ENCODE assay signal across 8 cellular contexts in the genomic region with DNA sequence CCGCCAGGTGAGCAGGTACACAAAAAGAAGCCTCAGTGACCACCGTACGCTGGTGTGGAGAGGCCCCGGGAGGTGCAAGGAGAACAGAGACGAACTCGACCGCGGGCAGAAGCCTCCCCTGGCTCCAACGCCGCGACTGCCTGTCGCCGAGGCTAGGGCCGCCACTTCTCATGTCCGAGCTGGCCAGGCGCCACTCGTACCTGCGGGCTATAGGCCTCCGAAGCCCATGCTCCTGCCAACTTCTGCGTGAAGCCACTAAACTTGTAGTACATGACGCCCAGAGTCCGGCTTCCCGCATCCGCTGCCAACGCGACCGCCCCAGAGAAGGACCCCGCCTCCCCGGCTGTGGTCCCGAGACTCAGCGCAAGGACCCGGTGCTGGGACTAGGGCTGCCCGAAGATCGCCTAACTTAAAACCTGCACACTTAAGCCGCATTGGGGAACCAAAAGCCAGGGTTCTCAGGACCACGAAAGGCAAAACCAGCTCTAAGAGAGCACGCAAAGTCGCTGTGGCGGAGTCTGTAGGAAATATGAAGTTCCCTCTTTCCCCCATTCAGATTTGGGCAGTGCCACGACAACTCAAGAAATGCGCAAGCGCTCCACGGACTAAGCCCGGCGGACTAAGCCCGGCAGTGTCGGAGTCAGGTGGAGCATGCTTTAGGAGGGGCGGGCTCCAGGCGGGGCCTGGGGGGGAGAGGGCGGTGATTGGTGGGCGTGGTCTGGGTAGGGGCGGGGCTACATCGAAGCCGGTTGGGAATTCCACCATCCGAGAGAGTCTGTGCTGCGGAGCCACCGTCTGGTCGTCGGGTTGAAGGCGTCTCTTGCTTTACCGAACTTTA. TPM values are rescaled to one million over a fixed set of nuclear protein-coding genes. Genes with fewer than 3 reads are reported as not detected.
DNase-seq lines count a peak whose midpoint lies in the region; ATAC-seq and TF ChIP-seq lines count a peak whose summit lies in the region.

Gene COX7A2L, minus strand, starts transcription at position 328 of the 838 bp plus-strand sequence. Its CDS starts 56 bp downstream, at position 272.

- peak within 1 kb of the TSS; percentile 91 for H3K4me3 Mint-ChIP-seq in activated T-helper 17 cell treated with anti-CD3 and anti-CD28 coated beads, Interleukin-2, amount 50 U/mL, for 72 hours
- H3K4me3 Mint-ChIP-seq in naive thymus-derived CD8-positive, alpha-beta T cell: peak within 1 kb of the TSS; percentile 87 to 95 (median 90)

- H3K27ac Mint-ChIP-seq in activated T-helper 17 cell treated with anti-CD3 and anti-CD28 coated beads, Interleukin-2, amount 50 U/mL, for 72 hours: peak within 1 kb of the TSS; percentile 88
- peak within 1 kb of the TSS; percentile 98 to 99 (median 99) for H3K27ac Mint-ChIP-seq in naive thymus-derived CD8-positive, alpha-beta T cell

- no peaks in the 10 kb centered on the region for H3K9me3 Mint-ChIP-seq in activated T-helper 17 cell treated with anti-CD3 and anti-CD28 coated beads, Interleukin-2, amount 50 U/mL, for 72 hours
- H3K9me3 Mint-ChIP-seq in naive thymus-derived CD8-positive, alpha-beta T cell: no peaks in the 10 kb centered on the region

- H3K79me2 ChIP-seq in fibroblast of lung (ENCODE audit: control insufficient read depth, insufficient read depth, low read length): peaks cover 47% of the 10 kb centered on the region

- H3K9me3 ChIP-seq in fibroblast of lung (ENCODE audit: control insufficient read depth, insufficient read depth, low read depth, low read length): no peaks in the 10 kb centered on the region

- H3K4me3 ChIP-seq in LNCaP clone FGC (ENCODE audit: low read depth, low read length) (peak within 1 kb of the TSS; percentile 65), fibroblast of lung (replicated peaks in 1 of 4; ENCODE audit: control extremely low read depth in 1 of 4, insufficient read depth in 1 of 4, low read depth in 3 of 4, low read length in 4 of 4) (peak within 1 kb of the TSS; percentile 88 to 98 (median 96))

- TF ChIP-seq CTCF in LNCaP clone FGC (IDR thresholded peaks at IDR 0.05; ENCODE audit: control insufficient read depth, extremely low read depth, insufficient read depth) (peak; percentile 37), RWPE1 (conservative IDR thresholded peaks at IDR 0.05; ENCODE audit: low read depth) (peak; percentile 61), fibroblast of lung (conservative IDR thresholded peaks at IDR 0.05 in 1 of 2, IDR thresholded peaks at IDR 0.05 in 1 of 2; ENCODE audit: low read depth in 1 of 2, low read length in 2 of 2) (peak; percentile 16 to 41)

- H3K4me1 ChIP-seq in fibroblast of lung (ENCODE audit: control insufficient read depth, extremely low read depth, insufficient read depth, low read length): peaks cover 5% of the 10 kb centered on the region

- CTCF ChIA-PET in RWPE1 (lab: Yijun Ruan, JAX): interaction anchor here (0.5 to 1.0 kb wide), 3 partner anchors 32 to 1972 kb away, joined by 3 read pairs; no protein-coding TSS in a partner anchor

- H3K4me1 Mint-ChIP-seq in activated T-helper 17 cell treated with anti-CD3 and anti-CD28 coated beads, Interleukin-2, amount 50 U/mL, for 72 hours: peaks cover 32% of the 10 kb centered on the region
- H3K4me1 Mint-ChIP-seq in naive thymus-derived CD8-positive, alpha-beta T cell: peaks cover 26 to 54% (median 52%) of the 10 kb centered on the region in 4 donors

- DNase-seq in EL (peak; percentile 96), GOT3 (lab: John Stamatoyannopoulos, UW) (peak; percentile 90), LNCaP clone FGC (ENCODE audit: low read depth) (peak; percentile 82), RWPE1 (ENCODE audit: low spot score) (peak; percentile 98), fibroblast of lung (ENCODE audit: low read depth in 2 of 2) (peak; percentile 95 to 98)
- DNase-seq in naive thymus-derived CD8-positive, alpha-beta T cell: peak; percentile 92 to 99 (median 96)
- DNase-seq in stimulated activated naive CD4-positive, alpha-beta T cell (lab: John Stamatoyannopoulos, UW): peak; percentile 95 to 100 (median 98)

- H3K36me3 Mint-ChIP-seq in activated T-helper 17 cell treated with anti-CD3 and anti-CD28 coated beads, Interleukin-2, amount 50 U/mL, for 72 hours (ENCODE audit: low read depth): peaks cover 16% of the 10 kb centered on the region
- H3K36me3 Mint-ChIP-seq in naive thymus-derived CD8-positive, alpha-beta T cell: peaks cover 0 to 10% (median 3%) of the 10 kb centered on the region in 3 donors

- no peaks in the 10 kb centered on the region for H3K27me3 ChIP-seq in fibroblast of lung (ENCODE audit: control insufficient read depth, insufficient read depth, low read length)

- POLR2A ChIA-PET in RWPE1 (lab: Yijun Ruan, JAX; ENCODE audit: low non-redundant PET): no interaction called here
- POLR2A ChIA-PET in naive thymus-derived CD8-positive, alpha-beta T cell (lab: Charles Lee): interaction anchor here (0.6 to 1.7 kb wide), 6 partner anchors 10 to 1635 kb away, joined by 3 to 4 read pairs (median 3); partner anchors contain the start of gene LRPPRC

- no peaks in the 10 kb centered on the region for H3K27me3 Mint-ChIP-seq in activated T-helper 17 cell treated with anti-CD3 and anti-CD28 coated beads, Interleukin-2, amount 50 U/mL, for 72 hours
- no peaks in the 10 kb centered on the region for H3K27me3 Mint-ChIP-seq in naive thymus-derived CD8-positive, alpha-beta T cell

- H3K36me3 ChIP-seq in fibroblast of lung (ENCODE audit: control insufficient read depth, insufficient read depth, low read length): no peaks in the 10 kb centered on the region

- H4K20me1 ChIP-seq in fibroblast of lung (ENCODE audit: control insufficient read depth, extremely low read depth, insufficient read depth, low read length): no peaks in the 10 kb centered on the region

- peak within 1 kb of the TSS; percentile 98 for H2AFZ ChIP-seq in fibroblast of lung (ENCODE audit: low read length)

- H3K27ac ChIP-seq in RWPE1 (peak within 1 kb of the TSS; percentile 93), fibroblast of lung (ENCODE audit: insufficient read depth, low read length) (peak within 1 kb of the TSS; percentile 94)

- peak within 1 kb of the TSS; percentile 97 for H3K9ac ChIP-seq in fibroblast of lung (ENCODE audit: insufficient read depth, low read length)

- peak; percentile 94 for ATAC-seq in activated T-helper 17 cell treated with anti-CD3 and anti-CD28 coated beads, Interleukin-2, amount 50 U/mL, for 72 hours (replicated peaks)
- ATAC-seq in naive thymus-derived CD8-positive, alpha-beta T cell: peak; percentile 89

- peak within 1 kb of the TSS; percentile 97 for H3K4me2 ChIP-seq in fibroblast of lung (ENCODE audit: extremely low read depth, insufficient read depth, low read length)

RNA-seq across cellular contexts. Expression of gene COX7A2L, which starts in this region (rescaled TPM):
- 10 to 100 TPM; 60.7 to 94.8 TPM for total RNA-seq in activated T-helper 17 cell treated with anti-CD3 and anti-CD28 coated beads, Interleukin-2, amount 50 U/mL, for 72 hours
- 180 and 270 TPM in 2 replicates for total RNA-seq in fibroblast of lung
- polyA plus RNA-seq in fibroblast of lung: 195 and 239 TPM in 2 replicates
- polyA plus RNA-seq in fibroblast of lung (2012): 146 and 204 TPM in 2 replicates
- polyA minus RNA-seq in fibroblast of lung (ENCODE audit: low replicate concordance): 31.9 and 72.8 TPM in 2 replicates
- 10 to 100 TPM; 73.1 to 76.7 TPM for total RNA-seq in naive thymus-derived CD8-positive, alpha-beta T cell
- polyA plus RNA-seq in naive thymus-derived CD8-positive, alpha-beta T cell: 100 to 1,000 TPM; 174 to 222 (median 194) TPM

Comparison
In these comparisons a context has a peak if more than half of its experiments do, and no peak if none do; other contexts are left out.
1. Peak in every context shown above with its lines: DNase-seq, ATAC-seq, H3K4me3 ChIP-seq and H3K27ac ChIP-seq.